2 cellular contexts compared by ENCODE assay signal in genomic region chr6:53961679-53962370, GRCh38.
TF ChIP-seq lines count a peak whose summit lies in the region.

No MANE protein-coding gene starts in this region.

TF ChIP-seq in SK-N-SH treated with all-trans-retinoic acid at 6 μM for 48 hours, 23 proteins besides CTCF, POLR2A, EP300 and RAD21 (continued from another document):
- TF ChIP-seq, protein P1, sequence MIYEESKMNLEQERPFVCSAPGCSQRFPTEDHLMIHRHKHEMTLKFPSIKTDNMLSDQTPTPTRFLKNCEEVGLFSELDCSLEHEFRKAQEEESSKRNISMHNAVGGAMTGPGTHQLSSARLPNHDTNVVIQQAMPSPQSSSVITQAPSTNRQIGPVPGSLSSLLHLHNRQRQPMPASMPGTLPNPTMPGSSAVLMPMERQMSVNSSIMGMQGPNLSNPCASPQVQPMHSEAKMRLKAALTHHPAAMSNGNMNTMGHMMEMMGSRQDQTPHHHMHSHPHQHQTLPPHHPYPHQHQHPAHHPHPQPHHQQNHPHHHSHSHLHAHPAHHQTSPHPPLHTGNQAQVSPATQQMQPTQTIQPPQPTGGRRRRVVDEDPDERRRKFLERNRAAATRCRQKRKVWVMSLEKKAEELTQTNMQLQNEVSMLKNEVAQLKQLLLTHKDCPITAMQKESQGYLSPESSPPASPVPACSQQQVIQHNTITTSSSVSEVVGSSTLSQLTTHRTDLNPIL (CRISPR knock-in tag; IDR thresholded peaks at IDR 0.05; ENCODE audit: low read depth): no peak
- TF ChIP-seq ZC3H10 (CRISPR knock-in tag; IDR thresholded peaks at IDR 0.05) (no peak), BACH2 (CRISPR knock-in tag; IDR thresholded peaks at IDR 0.05; ENCODE audit: borderline replicate concordance) (no peak), TOX (CRISPR knock-in tag; IDR thresholded peaks at IDR 0.05; ENCODE audit: borderline replicate concordance) (no peak)
- TF ChIP-seq, protein P2, sequence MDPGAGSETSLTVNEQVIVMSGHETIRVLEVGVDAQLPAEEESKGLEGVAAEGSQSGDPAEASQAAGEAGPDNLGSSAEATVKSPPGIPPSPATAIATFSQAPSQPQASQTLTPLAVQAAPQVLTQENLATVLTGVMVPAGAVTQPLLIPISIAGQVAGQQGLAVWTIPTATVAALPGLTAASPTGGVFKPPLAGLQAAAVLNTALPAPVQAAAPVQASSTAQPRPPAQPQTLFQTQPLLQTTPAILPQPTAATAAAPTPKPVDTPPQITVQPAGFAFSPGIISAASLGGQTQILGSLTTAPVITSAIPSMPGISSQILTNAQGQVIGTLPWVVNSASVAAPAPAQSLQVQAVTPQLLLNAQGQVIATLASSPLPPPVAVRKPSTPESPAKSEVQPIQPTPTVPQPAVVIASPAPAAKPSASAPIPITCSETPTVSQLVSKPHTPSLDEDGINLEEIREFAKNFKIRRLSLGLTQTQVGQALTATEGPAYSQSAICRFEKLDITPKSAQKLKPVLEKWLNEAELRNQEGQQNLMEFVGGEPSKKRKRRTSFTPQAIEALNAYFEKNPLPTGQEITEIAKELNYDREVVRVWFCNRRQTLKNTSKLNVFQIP (CRISPR knock-in tag; IDR thresholded peaks at IDR 0.05; ENCODE audit: borderline replicate concordance, low read depth): no peak

TF ChIP-seq in SK-N-SH, 30 proteins besides CTCF, POLR2A, EP300 and RAD21 (continued from another document):
- TF ChIP-seq REST (IDR thresholded peaks at IDR 0.05; ENCODE audit: low read depth, low read length): no peak
- TF ChIP-seq EZH2phosphoT487 (IDR thresholded peaks at IDR 0.05; ENCODE audit: borderline replicate concordance, low read depth): no peak
- no peak for TF ChIP-seq TAF1 (IDR thresholded peaks at IDR 0.05; ENCODE audit: borderline replicate concordance, low read depth, low read length)
- no peak for TF ChIP-seq SMC3 (IDR thresholded peaks at IDR 0.05; ENCODE audit: low read depth, low read length)
- TF ChIP-seq GATA2 (CRISPR knock-in tag; IDR thresholded peaks at IDR 0.05): no peak
TF ChIP-seq in SK-N-SH: peak in this region for 0.
